Comparison of ENCODE assay signal across 1 cellular context in the genomic region with DNA sequence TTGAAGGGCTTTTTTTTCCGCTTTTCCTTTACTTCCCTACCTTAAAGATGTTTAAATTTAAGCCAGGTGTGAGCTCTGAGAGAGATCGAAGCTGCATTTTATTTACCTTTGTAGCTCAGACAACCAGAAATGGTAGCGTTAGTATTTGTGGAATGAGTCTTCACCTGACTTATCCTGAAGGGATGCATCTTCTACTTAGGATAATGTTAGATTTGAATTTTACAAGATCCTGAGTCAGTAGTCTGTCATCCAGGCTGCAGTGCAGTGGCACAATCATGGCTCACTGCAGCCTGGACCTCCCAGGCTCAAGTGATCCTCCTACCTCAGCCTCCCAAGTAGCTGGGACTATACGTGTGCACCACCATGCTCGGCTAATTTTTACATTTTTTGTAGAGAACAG.
TF ChIP-seq lines count a peak whose summit lies in the region.

No MANE protein-coding gene starts in this region.

TF ChIP-seq in GM12878, 131 proteins besides CTCF, POLR2A, EP300 and RAD21:
- no peak for TF ChIP-seq HDAC2 (IDR thresholded peaks at IDR 0.05)
- TF ChIP-seq ZZZ3 (IDR thresholded peaks at IDR 0.05; ENCODE audit: control insufficient read depth, insufficient read length, low read depth), result no peak
- TF ChIP-seq, protein P1, sequence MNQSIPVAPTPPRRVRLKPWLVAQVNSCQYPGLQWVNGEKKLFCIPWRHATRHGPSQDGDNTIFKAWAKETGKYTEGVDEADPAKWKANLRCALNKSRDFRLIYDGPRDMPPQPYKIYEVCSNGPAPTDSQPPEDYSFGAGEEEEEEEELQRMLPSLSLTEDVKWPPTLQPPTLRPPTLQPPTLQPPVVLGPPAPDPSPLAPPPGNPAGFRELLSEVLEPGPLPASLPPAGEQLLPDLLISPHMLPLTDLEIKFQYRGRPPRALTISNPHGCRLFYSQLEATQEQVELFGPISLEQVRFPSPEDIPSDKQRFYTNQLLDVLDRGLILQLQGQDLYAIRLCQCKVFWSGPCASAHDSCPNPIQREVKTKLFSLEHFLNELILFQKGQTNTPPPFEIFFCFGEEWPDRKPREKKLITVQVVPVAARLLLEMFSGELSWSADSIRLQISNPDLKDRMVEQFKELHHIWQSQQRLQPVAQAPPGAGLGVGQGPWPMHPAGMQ (IDR thresholded peaks at IDR 0.05; ENCODE audit: borderline replicate concordance), result no peak
- no peak for TF ChIP-seq YY1 (IDR thresholded peaks at IDR 0.05; ENCODE audit: low read depth, low read length)
- no peak for TF ChIP-seq SP1 (IDR thresholded peaks at IDR 0.05; ENCODE audit: low read depth, low read length)
- no peak for TF ChIP-seq NFIC (IDR thresholded peaks at IDR 0.05; ENCODE audit: low read depth, low read length)
- no peak for TF ChIP-seq BMI1 (IDR thresholded peaks at IDR 0.05; ENCODE audit: borderline replicate concordance)
- no peak for TF ChIP-seq ASH2L (IDR thresholded peaks at IDR 0.05; ENCODE audit: borderline replicate concordance, low read depth)
- no peak for TF ChIP-seq PML (IDR thresholded peaks at IDR 0.05; ENCODE audit: low read length)
- no peak for TF ChIP-seq MEF2A (IDR thresholded peaks at IDR 0.05; ENCODE audit: insufficient read depth, low read depth, low read length)
- TF ChIP-seq IKZF1 (conservative IDR thresholded peaks at IDR 0.05), result no peak
